In genomic region chr2:95025406-95026319, GRCh38 we compare ENCODE assay signal across 8 cellular contexts. TPM values are rescaled to one million over a fixed set of nuclear protein-coding genes. Genes with fewer than 3 reads are reported as not detected.
DNase-seq lines count a peak whose midpoint lies in the region; ATAC-seq, FAIRE-seq and TF ChIP-seq lines count a peak whose summit lies in the region.
"Had no signal": no experiment of that assay in that cellular context is flagged by ENCODE, and none has a peak within 500 bp of the region (broad histone marks: within the 10 kb centered on the region; RNA-seq: fewer than 3 reads in every experiment).

MAL (plus strand) TSS chr2:95025708; CDS start chr2:95025793, 85 bp downstream.

- BruUV-seq in K562 (replicated peaks; lab: Mats Ljungman, UMichigan) = no TSS peak

- no peak for TF ChIP-seq RAD21 in K562 (CRISPR knock-in tag; conservative IDR thresholded peaks at IDR 0.05 in 1 of 2, IDR thresholded peaks at IDR 0.05 in 1 of 2)

- no peak within 1 kb of the TSS for H3K4me2 ChIP-seq in K562 (ENCODE audit: insufficient read depth, low read length)

- peak within 1 kb of the TSS; percentile 67 for H3K4me3 Mint-ChIP-seq in memory B cell

- H3K4me1 Mint-ChIP-seq in memory B cell = peaks cover 7% of the 10 kb centered on the region

- H3K9ac ChIP-seq in K562 (ENCODE audit: insufficient read depth in 1 of 2, low read depth in 2 of 2, low read length in 2 of 2) = no peak within 1 kb of the TSS

- H3K27me3 ChIP-seq in K562 (ENCODE audit: control insufficient read depth in 2 of 2, insufficient read depth in 2 of 2, low read length in 2 of 2) = peaks cover 15 to 75% of the 10 kb centered on the region in 2 experiments; a peak in 4 of 5 replicates

- intact Hi-C loops in T-helper 2 cell treated with Interferon-gamma antibody and Interleukin-4, amounts not matched to agents 100 ng/mL and 5 ng/mL, for 36 hours (cut with micrococcal nuclease) = loop anchor here (1.0 to 5.0 kb wide), 3 partner anchors 51 to 377 kb away; partner anchors contain the start of genes FAHD2A and ZNF2
- intact Hi-C loops in K562 (cut with micrococcal nuclease) = no loop called here

- no peak for TF ChIP-seq POLR2A in K562 (conservative IDR thresholded peaks at IDR 0.05)

- CTCF ChIA-PET in K562 (lab: Yijun Ruan, JAX; ENCODE audit: low intra/inter-chr PET ratio) = no interaction called here

- H3K27me3 Mint-ChIP-seq in memory B cell = peaks cover 17% of the 10 kb centered on the region

- H3K79me2 ChIP-seq in K562 (ENCODE audit: control insufficient read depth, insufficient read depth, low read length) = no peaks in the 10 kb centered on the region

- no peaks in the 10 kb centered on the region for H3K9me3 Mint-ChIP-seq in memory B cell

- DNase-seq in K562 (ENCODE audit: extremely low read depth in 1 of 4, low spot score in 3 of 4) = peak in 2 of 4 experiments; percentile 44 to 51
- no peak for DNase-seq in memory B cell (ENCODE audit: low spot score in 2 of 2)
- DNase-seq in stimulated activated CD8-positive, alpha-beta memory T cell treated with anti-CD3 and anti-CD28 coated beads, Interleukin-2, amount 100 ng/mL, for 48 hours (ENCODE audit: low read depth in 2 of 2) = peak; percentile 36 to 48
- no peak for DNase-seq in NCI-H2029 treated with DMSO at 0.1 percent for 48 hours (lab: John Stamatoyannopoulos, UW)
- no peak for DNase-seq in ecto neural progenitor cell (ENCODE audit: low spot score)

- H3K4me3 ChIP-seq in K562 = no peak within 1 kb of the TSS

- H3K4me1 ChIP-seq in K562 (replicated peaks in 1 of 2; ENCODE audit: control insufficient read depth in 2 of 2, insufficient read depth in 2 of 2, low read length in 2 of 2) = peaks cover 0 to 19% of the 10 kb centered on the region in 2 experiments; a peak in 2 of 5 replicates

- H3K27ac Mint-ChIP-seq in memory B cell = no peak within 1 kb of the TSS

- no peaks in the 10 kb centered on the region for H3K36me3 Mint-ChIP-seq in memory B cell

- no peak within 1 kb of the TSS for H2AFZ ChIP-seq in K562 (ENCODE audit: low read depth, low read length)

- no peaks in the 10 kb centered on the region for H3K9me3 ChIP-seq in K562 (replicated peaks; ENCODE audit: control insufficient read depth, insufficient read depth, low read depth, low read length)

- no peaks in the 10 kb centered on the region for H3K9me1 ChIP-seq in K562 (ENCODE audit: control insufficient read depth, insufficient read depth, low read length)

- H3K27ac ChIP-seq in K562 (ENCODE audit: extremely low read depth, low read depth, low read length) = no peak within 1 kb of the TSS

- FAIRE-seq in K562 (lab: Jason Lieb, UNC) = no peak
- FAIRE-seq: TTC549 had no signal

- H3K36me3 ChIP-seq in K562 (ENCODE audit: control insufficient read depth, insufficient read depth, low read length) = no peaks in the 10 kb centered on the region

- TF ChIP-seq CTCF in K562 (IDR thresholded peaks at IDR 0.05 in 2 of 3, conservative IDR thresholded peaks at IDR 0.05 in 1 of 3; ENCODE audit: insufficient read depth in 2 of 3, low read depth in 1 of 3, low read length in 3 of 3) = no peak

- no peak for TF ChIP-seq EP300 in K562 (IDR thresholded peaks at IDR 0.05; ENCODE audit: low read length)

- no peaks in the 10 kb centered on the region for H4K20me1 ChIP-seq in K562 (replicated peaks; ENCODE audit: control insufficient read depth, insufficient read depth, low read length)

- ATAC-seq in GM21723 (IDR thresholded peaks at IDR 0.05; ENCODE audit: unreplicated experiment) (peak; percentile 46), K562 (no peak), memory B cell (ENCODE audit: low read depth) (no peak)

- in situ Hi-C loops in K562 (cut with MboI) = no loop called here

- POLR2A ChIA-PET in K562 (lab: Yijun Ruan, JAX) = no interaction called here

- WGBS in K562 (ENCODE audit: insufficient coverage, low coverage, missing lambda C conversion rate) = 47% methylated on average over 34 of the region's 81 CpGs

TF ChIP-seq in K562, 482 proteins besides CTCF, POLR2A, EP300 and RAD21:
- TF ChIP-seq HNRNPLL (IDR thresholded peaks at IDR 0.05; ENCODE audit: low read depth, low read length, poor library complexity, severe bottlenecking) (peak; percentile 60), STAT5A (IDR thresholded peaks at IDR 0.05; ENCODE audit: borderline replicate concordance, low read length) (no peak)

RNA-seq across cellular contexts. Expression of gene MAL, which starts in this region (rescaled TPM):
- total RNA-seq in T-helper 2 cell treated with Interferon-gamma antibody and Interleukin-4, amounts not matched to agents 100 ng/mL and 5 ng/mL, for 36 hours = 184 and 187 TPM in 2 replicates
- total RNA-seq in K562 (2011; cell fraction: chromatin; rRNA removed; ENCODE audit: low replicate concordance) = not detected in 2 replicates
- total RNA-seq in K562 (2011; cell fraction: nucleolus; rRNA removed) = not detected in 2 replicates
- not detected in 2 replicates for total RNA-seq in K562 (2011; cell fraction: nucleoplasm; rRNA removed)
- total RNA-seq in K562 (2014; rRNA removed) (not detected in 2 replicates), K562 (2014; rRNA removed; fragmentation: Illumina TruSeq; extraction: Trizol) (not detected in 2 replicates), K562 (2015; rRNA removed; fragmentation: Illumina TruSeq; extraction: Trizol) (not detected in 2 replicates), K562 (2021) (not detected in 2 replicates)
- polyA plus RNA-seq in K562 (2011; rRNA removed) (not detected in 2 replicates), K562 (2014; fragmentation: Illumina TruSeq; extraction: Trizol) (not detected in 2 replicates), K562 (2014; fragmentation: Nextera tagmentation; extraction: Ambion mirVana) (not detected), K562 (2014; rRNA removed) (not detected in 2 replicates)
- polyA plus RNA-seq in K562 (2011; cell fraction: cytosol; rRNA removed) = not detected in 2 replicates
- polyA plus RNA-seq in K562 (2011; cell fraction: nucleus; rRNA removed) = not detected in 2 replicates
- not detected in 2 replicates for polyA plus RNA-seq in K562 (2012)
- polyA minus RNA-seq in K562 (2011; rRNA and poly(A)+ RNA removed) = not detected in 2 replicates
- polyA minus RNA-seq in K562 (2011; cell fraction: cytosol; rRNA and poly(A)+ RNA removed) = not detected in 2 replicates
- polyA minus RNA-seq in K562 (2011; cell fraction: nucleus; rRNA and poly(A)+ RNA removed) = not detected in 2 replicates

Comparison
In these comparisons a context has a peak if more than half of its experiments do, and no peak if none do; other contexts are left out.
1. RNA of gene MAL (total RNA-seq): 184 to 187 TPM in T-helper 2 cell treated with Interferon-gamma antibody and Interleukin-4, amounts not matched to agents 100 ng/mL and 5 ng/mL, for 36 hours; not detected in K562; every median in the first group is over 100 times any median in the second.
2. DNase-seq: peak in stimulated activated CD8-positive, alpha-beta memory T cell treated with anti-CD3 and anti-CD28 coated beads, Interleukin-2, amount 100 ng/mL, for 48 hours (2 of 2); none in memory B cell (0 of 2), NCI-H2029 treated with DMSO at 0.1 percent for 48 hours (single experiment) and ecto neural progenitor cell (single experiment).